Comparison of ENCODE assay signal across 8 cellular contexts in genomic region chr4:86934147-86934771, GRCh38. TPM values are rescaled to one million over a fixed set of nuclear protein-coding genes. Genes with fewer than 3 reads are reported as not detected.
DNase-seq lines count a peak whose midpoint lies in the region; ATAC-seq and TF ChIP-seq lines count a peak whose summit lies in the region.

No MANE protein-coding gene starts in this region.

- TF ChIP-seq POLR2A in esophagus squamous epithelium (IDR thresholded peaks at IDR 0.05) = no peak

- WGBS in esophagus squamous epithelium, 2 donors = 5 to 9% methylated on average over 13 to 14 of the region's 15 CpGs

- DNase-seq in NCI-H345 treated with DMSO at 0.1 percent for 48 hours (lab: John Stamatoyannopoulos, UW; ENCODE audit: unreplicated experiment) = peak; percentile 21
- no peak for DNase-seq in NCI-H345 (lab: John Stamatoyannopoulos, UW)
- DNase-seq in T-helper 17 cell = no peak
- no peak for DNase-seq in esophagus squamous epithelium (lab: John Stamatoyannopoulos, UW)
- DNase-seq in NCI-H2081 treated with DMSO at 0.1 percent for 48 hours (lab: John Stamatoyannopoulos, UW) = no peak
- no peak for DNase-seq in GOT3 (lab: John Stamatoyannopoulos, UW)

- H3K27me3 Mint-ChIP-seq in T-helper 17 cell = no peaks in the 10 kb centered on the region

- H3K36me3 ChIP-seq in esophagus squamous epithelium (peaks cover 0 to 14% (median 0%) of the 10 kb centered on the region in 3 donors), parathyroid adenoma (ENCODE audit: control insufficient read depth, insufficient read depth, low read length) (no peaks in the 10 kb centered on the region)

- H3K36me3 Mint-ChIP-seq in T-helper 17 cell (ENCODE audit: low read depth) = peaks cover 13% of the 10 kb centered on the region

- H3K9me3 ChIP-seq in T-helper 17 cell (ENCODE audit: control insufficient read depth, low read length, poor library complexity, severe bottlenecking) = no peaks in the 10 kb centered on the region
- no peaks in the 10 kb centered on the region for H3K9me3 ChIP-seq in esophagus squamous epithelium
- no peaks in the 10 kb centered on the region for H3K9me3 ChIP-seq in parathyroid adenoma (ENCODE audit: control insufficient read depth, low read length)

- no peaks in the 10 kb centered on the region for H3K27me3 ChIP-seq in esophagus squamous epithelium
- H3K27me3 ChIP-seq in parathyroid adenoma (ENCODE audit: control insufficient read depth, insufficient read depth, low read length) = no peaks in the 10 kb centered on the region

- ATAC-seq in T-helper 17 cell = no peak
- ATAC-seq in GM21447 (IDR thresholded peaks at IDR 0.05; ENCODE audit: unreplicated experiment) = no peak

- intact Hi-C loops in esophagus squamous epithelium (cut with DNase I) = loop anchor here (2.0 kb wide), 1 partner anchor 73 kb away; no protein-coding TSS in a partner anchor

- peak overlapping the region; percentile 19 for H3K9ac ChIP-seq in parathyroid adenoma

- no peaks in the 10 kb centered on the region for H3K79me2 ChIP-seq in parathyroid adenoma

- TF ChIP-seq CTCF in esophagus squamous epithelium (IDR thresholded peaks at IDR 0.05) (no peak), parathyroid adenoma (IDR thresholded peaks at IDR 0.05) (no peak)

- peak overlapping the region; percentile 84 for H2AFZ ChIP-seq in parathyroid adenoma

- H3K4me1 Mint-ChIP-seq in T-helper 17 cell = peaks cover 32% of the 10 kb centered on the region

- H3K27ac Mint-ChIP-seq in T-helper 17 cell = peak overlapping the region; percentile 91

- peak overlapping the region; percentile 97 for H3K4me3 Mint-ChIP-seq in T-helper 17 cell

- H3K4me3 ChIP-seq in esophagus squamous epithelium = peak overlapping the region; percentile 81 to 98 (median 90)
- peak overlapping the region; percentile 88 for H3K4me3 ChIP-seq in parathyroid adenoma (ENCODE audit: low read depth, low read length)

- H3K27ac ChIP-seq in esophagus squamous epithelium = peak overlapping the region; percentile 97 to 99 (median 98)
- peak overlapping the region; percentile 89 for H3K27ac ChIP-seq in parathyroid adenoma

- H3K4me1 ChIP-seq in esophagus squamous epithelium (peaks cover 19 to 43% (median 20%) of the 10 kb centered on the region in 3 donors), parathyroid adenoma (peaks cover 5% of the 10 kb centered on the region)

- peak overlapping the region; percentile 90 for H3K4me2 ChIP-seq in parathyroid adenoma (ENCODE audit: low read length)

RNA-seq across cellular contexts. Expression of gene AFF1, which starts 0.6 kb away (rescaled TPM):
- 100 to 1,000 TPM; 105 to 121 TPM for total RNA-seq in T-helper 17 cell
- 10 to 100 TPM; 22.9 to 47.1 (median 34.0) TPM for total RNA-seq in esophagus squamous epithelium

RNA-seq across cellular contexts. Expression of gene C4orf36, which starts 42.0 kb away (rescaled TPM):
- total RNA-seq in T-helper 17 cell = not detected
- total RNA-seq in esophagus squamous epithelium = 1 to 10 TPM; 1.3 to 5.0 (median 2.7) TPM
